In the genomic region with DNA sequence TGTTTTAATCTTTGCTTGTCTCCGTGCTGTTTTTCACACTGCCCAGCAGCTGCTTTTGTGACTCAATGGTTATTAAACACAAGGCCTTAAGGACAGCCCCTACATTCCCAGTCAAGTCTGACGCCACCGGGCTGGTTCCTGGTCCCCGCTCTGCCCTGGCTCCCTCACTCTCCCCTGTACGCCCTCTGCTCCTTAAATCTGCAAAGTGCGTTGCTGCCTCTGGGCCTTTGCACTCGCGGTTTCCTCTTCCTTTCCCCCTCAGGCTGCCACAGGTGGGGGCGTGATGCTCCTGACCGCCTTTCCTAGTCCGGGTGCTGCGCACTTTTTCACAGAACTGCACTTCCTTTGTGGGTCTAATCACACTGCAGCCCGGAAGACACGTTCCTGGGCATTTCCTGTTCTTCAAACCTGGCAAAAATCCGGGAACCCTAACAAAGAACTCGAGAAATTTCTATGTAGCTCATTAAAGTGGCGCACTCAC, we compare ENCODE assay signal across 1 cellular context.
A peak's percentile ranks its signal among the peaks of the same experiment; 100 is the strongest.
TF ChIP-seq lines count a peak whose summit lies in the region.

No MANE protein-coding gene starts in this region.

TF ChIP-seq in HepG2, 621 proteins besides CTCF, POLR2A, EP300 and RAD21:
- TF ChIP-seq NPAS2 (CRISPR knock-in tag; IDR thresholded peaks at IDR 0.05; ENCODE audit: borderline replicate concordance) (no peak), CREB1 (IDR thresholded peaks at IDR 0.05) (no peak), CREB1 (CRISPR knock-in tag; IDR thresholded peaks at IDR 0.05) (no peak), NFIB (CRISPR knock-in tag; IDR thresholded peaks at IDR 0.05; ENCODE audit: borderline replicate concordance) (no peak)
- TF ChIP-seq, protein P1, sequence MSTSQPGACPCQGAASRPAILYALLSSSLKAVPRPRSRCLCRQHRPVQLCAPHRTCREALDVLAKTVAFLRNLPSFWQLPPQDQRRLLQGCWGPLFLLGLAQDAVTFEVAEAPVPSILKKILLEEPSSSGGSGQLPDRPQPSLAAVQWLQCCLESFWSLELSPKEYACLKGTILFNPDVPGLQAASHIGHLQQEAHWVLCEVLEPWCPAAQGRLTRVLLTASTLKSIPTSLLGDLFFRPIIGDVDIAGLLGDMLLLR (CRISPR knock-in tag; IDR thresholded peaks at IDR 0.05), result no peak
- TF ChIP-seq, protein P2, sequence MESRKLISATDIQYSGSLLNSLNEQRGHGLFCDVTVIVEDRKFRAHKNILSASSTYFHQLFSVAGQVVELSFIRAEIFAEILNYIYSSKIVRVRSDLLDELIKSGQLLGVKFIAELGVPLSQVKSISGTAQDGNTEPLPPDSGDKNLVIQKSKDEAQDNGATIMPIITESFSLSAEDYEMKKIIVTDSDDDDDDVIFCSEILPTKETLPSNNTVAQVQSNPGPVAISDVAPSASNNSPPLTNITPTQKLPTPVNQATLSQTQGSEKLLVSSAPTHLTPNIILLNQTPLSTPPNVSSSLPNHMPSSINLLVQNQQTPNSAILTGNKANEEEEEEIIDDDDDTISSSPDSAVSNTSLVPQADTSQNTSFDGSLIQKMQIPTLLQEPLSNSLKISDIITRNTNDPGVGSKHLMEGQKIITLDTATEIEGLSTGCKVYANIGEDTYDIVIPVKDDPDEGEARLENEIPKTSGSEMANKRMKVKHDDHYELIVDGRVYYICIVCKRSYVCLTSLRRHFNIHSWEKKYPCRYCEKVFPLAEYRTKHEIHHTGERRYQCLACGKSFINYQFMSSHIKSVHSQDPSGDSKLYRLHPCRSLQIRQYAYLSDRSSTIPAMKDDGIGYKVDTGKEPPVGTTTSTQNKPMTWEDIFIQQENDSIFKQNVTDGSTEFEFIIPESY (CRISPR knock-in tag; IDR thresholded peaks at IDR 0.05), result peak; percentile 28; the same call in 1 of the 2 replicates
- TF ChIP-seq, protein P3, sequence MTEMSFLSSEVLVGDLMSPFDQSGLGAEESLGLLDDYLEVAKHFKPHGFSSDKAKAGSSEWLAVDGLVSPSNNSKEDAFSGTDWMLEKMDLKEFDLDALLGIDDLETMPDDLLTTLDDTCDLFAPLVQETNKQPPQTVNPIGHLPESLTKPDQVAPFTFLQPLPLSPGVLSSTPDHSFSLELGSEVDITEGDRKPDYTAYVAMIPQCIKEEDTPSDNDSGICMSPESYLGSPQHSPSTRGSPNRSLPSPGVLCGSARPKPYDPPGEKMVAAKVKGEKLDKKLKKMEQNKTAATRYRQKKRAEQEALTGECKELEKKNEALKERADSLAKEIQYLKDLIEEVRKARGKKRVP (CRISPR knock-in tag; IDR thresholded peaks at IDR 0.05), result no peak
TF ChIP-seq in HepG2: peak in this region for 1.
